ENCODE assay signal across 8 cellular contexts in genomic region chr1:6199298-6200187, GRCh38.
A peak's percentile ranks its signal among the peaks of the same experiment; 100 is the strongest.
DNase-seq lines count a peak whose midpoint lies in the region; ATAC-seq and FAIRE-seq lines count a peak whose summit lies in the region.

Gene RPL22 (minus strand): TSS chr1:6199595. CDS start chr1:6199573, 22 bp downstream.

- peak; percentile 92 for ATAC-seq in GM21367 (IDR thresholded peaks at IDR 0.05; ENCODE audit: unreplicated experiment)
- ATAC-seq in effector memory CD8-positive, alpha-beta T cell (replicated peaks): peak; percentile 96

- DNase-seq in COLO829 (ENCODE audit: low spot score) (peak; percentile 96), HTR-8/SVneo (ENCODE audit: insufficient read length, low spot score) (peak; percentile 85), NOMO-1 treated with dmso at 0.1 percent for 144 hours (lab: John Stamatoyannopoulos, UW; ENCODE audit: unreplicated experiment) (peak; percentile 99), medulla oblongata (ENCODE audit: extremely low spot score) (peak; percentile 99)
- DNase-seq in activated CD8-positive, alpha-beta memory T cell treated with anti-CD3 and anti-CD28 coated beads for 48 hours (ENCODE audit: low read depth in 2 of 3, low spot score in 2 of 3): peak; percentile 71 to 91 (median 84)
- peak; percentile 92 to 95 (median 93) for DNase-seq in effector memory CD8-positive, alpha-beta T cell
- peak; percentile 95 for DNase-seq in stimulated activated CD8-positive, alpha-beta memory T cell treated with anti-CD3 and anti-CD28 coated beads, Interleukin-12 subunit alpha, Interleukin-12 subunit beta, amount 100 ng/mL, for 1 hour (ENCODE audit: low read depth)

- H3K27me3 Mint-ChIP-seq in effector memory CD8-positive, alpha-beta T cell: no peaks in the 10 kb centered on the region

- peak; percentile 65 for FAIRE-seq in HTR-8/SVneo (lab: Jason Lieb, UNC)

- peak within 1 kb of the TSS; percentile 85 to 93 for H3K27ac Mint-ChIP-seq in effector memory CD8-positive, alpha-beta T cell

- peaks cover 42% of the 10 kb centered on the region for H3K36me3 Mint-ChIP-seq in effector memory CD8-positive, alpha-beta T cell (ENCODE audit: insufficient read depth)

- H3K9me3 Mint-ChIP-seq in effector memory CD8-positive, alpha-beta T cell: no peaks in the 10 kb centered on the region

- H3K4me1 Mint-ChIP-seq in effector memory CD8-positive, alpha-beta T cell (ENCODE audit: low read depth in 2 of 2): peaks cover 37 to 40% of the 10 kb centered on the region in 2 donors

- peak within 1 kb of the TSS; percentile 87 to 91 for H3K4me3 Mint-ChIP-seq in effector memory CD8-positive, alpha-beta T cell

Comparison
In these comparisons a context has a peak if more than half of its experiments do, and no peak if none do; other contexts are left out.
1. Peak in every context shown above with its lines: DNase-seq and ATAC-seq.